Comparison of ENCODE assay signal across 15 cellular contexts in genomic region chr12:31440134-31440533, GRCh38.
DNase-seq lines count a peak whose midpoint lies in the region; ATAC-seq, FAIRE-seq and TF ChIP-seq lines count a peak whose summit lies in the region.
"Had no signal": no experiment of that assay in that cellular context is flagged by ENCODE, and none has a peak within 500 bp of the region (broad histone marks: within the 10 kb centered on the region; RNA-seq: fewer than 3 reads in every experiment).

No MANE protein-coding gene starts in this region.

- TF ChIP-seq CTCF in A549 (IDR thresholded peaks at IDR 0.05) = no peak
- TF ChIP-seq CTCF in GM23338 (conservative IDR thresholded peaks at IDR 0.05; ENCODE audit: low read depth in 2 of 2) = no peak
- peak; percentile 61 for TF ChIP-seq CTCF in endodermal cell (conservative IDR thresholded peaks at IDR 0.05)
- TF ChIP-seq CTCF in neural progenitor cell (IDR thresholded peaks at IDR 0.05) = no peak
- no peak for TF ChIP-seq CTCF in heart right ventricle (IDR thresholded peaks at IDR 0.05)

- H3K9me3 ChIP-seq in A549 (no peaks in the 10 kb centered on the region), endodermal cell (ENCODE audit: control insufficient read depth, low read length) (no peaks in the 10 kb centered on the region), neural progenitor cell (ENCODE audit: low read depth) (no peaks in the 10 kb centered on the region), aorta (ENCODE audit: control insufficient read depth, low read length) (no peaks in the 10 kb centered on the region), heart right ventricle (no peaks in the 10 kb centered on the region)
- H3K9me3 ChIP-seq: BE2C had no signal

- H3K4me2 ChIP-seq in A549 (no peak overlapping the region), GM23338 (no peak overlapping the region), neural progenitor cell (no peak overlapping the region)

- H3K4me3 ChIP-seq in A549 = no peak overlapping the region
- no peak overlapping the region for H3K4me3 ChIP-seq in GM23338
- H3K4me3 ChIP-seq in endodermal cell (ENCODE audit: low read length) = no peak overlapping the region
- H3K4me3 ChIP-seq in neural progenitor cell = no peak overlapping the region
- no peak overlapping the region for H3K4me3 ChIP-seq in aorta (ENCODE audit: low read length in 2 of 2)
- no peak overlapping the region for H3K4me3 ChIP-seq in heart right ventricle
- H3K4me3 ChIP-seq: GM12878 had no signal

- H3K4me1 Mint-ChIP-seq in GM23338 (peaks cover 5% of the 10 kb centered on the region; the same call in 2 of the 3 replicates), endodermal cell (peaks cover 2% of the 10 kb centered on the region), neural progenitor cell (peaks cover 2% of the 10 kb centered on the region)
- H3K4me1 Mint-ChIP-seq: CD4-positive, alpha-beta memory T cell had no signal

- POLR2A ChIA-PET in A549 (lab: Yijun Ruan, JAX) = no interaction called here

- no peaks in the 10 kb centered on the region for H3K36me3 Mint-ChIP-seq in GM23338 (ENCODE audit: low read depth)
- H3K36me3 Mint-ChIP-seq in endodermal cell (ENCODE audit: low read depth) = peaks cover 3% of the 10 kb centered on the region
- peaks cover 10% of the 10 kb centered on the region for H3K36me3 Mint-ChIP-seq in neural progenitor cell
- H3K36me3 Mint-ChIP-seq: CD4-positive, alpha-beta memory T cell had no signal

- intact Hi-C loops in aorta (cut with DNase I) (no loop called here), heart right ventricle (cut with DNase I) (no loop called here)

- no peak for TF ChIP-seq RAD21 in A549 (conservative IDR thresholded peaks at IDR 0.05 in 1 of 2, IDR thresholded peaks at IDR 0.05 in 1 of 2)

- H3F3A ChIP-seq in GM23338 (replicated peaks; ENCODE audit: low read depth) (0 out of 2 replicates have a peak, but pooled peaks cover under 1% of the 10 kb centered on the region), neural progenitor cell (ENCODE audit: low read depth) (peaks cover 6% of the 10 kb centered on the region)

- H3K79me2 ChIP-seq in GM23338 (replicated peaks; ENCODE audit: insufficient read depth) (no peaks in the 10 kb centered on the region), neural progenitor cell (ENCODE audit: low read depth) (no peaks in the 10 kb centered on the region)

- no peaks in the 10 kb centered on the region for H3K36me3 ChIP-seq in GM23338 (ENCODE audit: insufficient read depth)
- H3K36me3 ChIP-seq in endodermal cell (ENCODE audit: control insufficient read depth, insufficient read depth, low read length) = no peaks in the 10 kb centered on the region
- H3K36me3 ChIP-seq in neural progenitor cell = no peaks in the 10 kb centered on the region
- H3K36me3 ChIP-seq in aorta (ENCODE audit: control insufficient read depth in 1 of 2, insufficient read depth in 2 of 2, low read length in 1 of 2) = peaks cover 0 to 1% of the 10 kb centered on the region in 2 donors
- H3K36me3 ChIP-seq in heart right ventricle = peaks cover 0 to 26% (median 0%) of the 10 kb centered on the region in 9 donors
- H3K36me3 ChIP-seq: BE2C had no signal

- H3K4me1 ChIP-seq in A549 (peaks cover 13% of the 10 kb centered on the region), GM23338 (ENCODE audit: insufficient read depth) (no peaks in the 10 kb centered on the region), endodermal cell (ENCODE audit: control insufficient read depth, insufficient read depth, low read length) (no peaks in the 10 kb centered on the region), neural progenitor cell (no peaks in the 10 kb centered on the region), aorta (ENCODE audit: control insufficient read depth in 1 of 2, insufficient read depth in 2 of 2, low read length in 2 of 2) (no peaks in the 10 kb centered on the region), heart right ventricle (no peaks in the 10 kb centered on the region)
- H3K4me1 ChIP-seq: BE2C had no signal

- H3K9ac ChIP-seq in endodermal cell (ENCODE audit: extremely low read depth, low read length, poor library complexity, severe bottlenecking) = no peak overlapping the region
- no peak overlapping the region for H3K9ac ChIP-seq in neural progenitor cell

- H3K27ac ChIP-seq in A549 (no peak overlapping the region), GM23338 (ENCODE audit: low read depth) (no peak overlapping the region), endodermal cell (ENCODE audit: low read depth, low read length) (no peak overlapping the region), neural progenitor cell (no peak overlapping the region), aorta (ENCODE audit: low read depth in 1 of 2, low read length in 2 of 2) (no peak overlapping the region), heart right ventricle (no peak overlapping the region)
- H3K27ac ChIP-seq: C4-2B had no signal

- no peak for FAIRE-seq in A549 (lab: Jason Lieb, UNC)
- FAIRE-seq: A204.1, GM12878 had no signal

- H3K27ac Mint-ChIP-seq in GM23338 (no peak overlapping the region), endodermal cell (peak overlapping the region; percentile 42), neural progenitor cell (peak overlapping the region; percentile 63)
- H3K27ac Mint-ChIP-seq: CD4-positive, alpha-beta memory T cell had no signal

- no peak overlapping the region for H3K4me3 Mint-ChIP-seq in GM23338
- no peak overlapping the region for H3K4me3 Mint-ChIP-seq in endodermal cell
- no peak overlapping the region for H3K4me3 Mint-ChIP-seq in neural progenitor cell
- H3K4me3 Mint-ChIP-seq: CD4-positive, alpha-beta memory T cell had no signal

- TF ChIP-seq EP300 in A549 (IDR thresholded peaks at IDR 0.05) = no peak

- TF ChIP-seq POLR2A in A549 (IDR thresholded peaks at IDR 0.05; ENCODE audit: low read length) = no peak

- CTCF ChIA-PET in A549 (lab: Yijun Ruan, JAX) = no interaction called here

- ATAC-seq in A549 = peak; percentile 50 to 65; a peak in 4 of 6 replicates
- peak; percentile 51 for ATAC-seq in GM23338
- ATAC-seq in aorta (ENCODE audit: low FRiP score) = no peak
- no peak for ATAC-seq in heart right ventricle
- ATAC-seq: GM12878, HCT116 had no signal

- H3K27me3 Mint-ChIP-seq in GM23338 (ENCODE audit: insufficient read depth, low read depth, poor library complexity) = peaks cover 2% of the 10 kb centered on the region
- no peaks in the 10 kb centered on the region for H3K27me3 Mint-ChIP-seq in endodermal cell (ENCODE audit: insufficient read depth)
- peaks cover 2% of the 10 kb centered on the region for H3K27me3 Mint-ChIP-seq in neural progenitor cell (ENCODE audit: insufficient read depth, low read depth)

- no peaks in the 10 kb centered on the region for H4K20me1 ChIP-seq in GM23338 (replicated peaks; ENCODE audit: insufficient read depth)
- H4K20me1 ChIP-seq in neural progenitor cell (ENCODE audit: low read depth) = no peaks in the 10 kb centered on the region

- no peaks in the 10 kb centered on the region for H3K9me3 Mint-ChIP-seq in GM23338
- no peaks in the 10 kb centered on the region for H3K9me3 Mint-ChIP-seq in endodermal cell
- H3K9me3 Mint-ChIP-seq in neural progenitor cell = no peaks in the 10 kb centered on the region
- H3K9me3 Mint-ChIP-seq: CD4-positive, alpha-beta memory T cell had no signal

- 95% methylated on average over 4 of the region's 4 CpGs for WGBS in A549 (ENCODE audit: missing lambda C conversion rate)
- WGBS in endodermal cell (ENCODE audit: insufficient coverage in 1 of 2, insufficient read length in 1 of 2), 2 experiments = 91 to 93% methylated on average over 2 to 4 of the region's 4 CpGs
- 83 to 94% methylated on average over 4 of the region's 4 CpGs for WGBS in aorta, 2 donors
- 87 to 96% methylated on average over 4 of the region's 4 CpGs for WGBS in heart right ventricle, 2 donors

- DNase-seq in A549 (ENCODE audit: low read depth in 1 of 2, low spot score in 1 of 2) (peak in 1 of 2 experiments; percentile 18), GM23338 (ENCODE audit: low spot score) (peak; percentile 43), endodermal cell (no peak), neural progenitor cell (ENCODE audit: low spot score) (no peak), aorta (no peak), heart right ventricle (no peak), glomerular visceral epithelial cell (ENCODE audit: extremely low spot score) (no peak)
- DNase-seq: BE2C; CD4-positive, alpha-beta memory T cell; DMS79; IMR-90 had no signal

- no peaks in the 10 kb centered on the region for H3K9me2 ChIP-seq in GM23338 (ENCODE audit: insufficient read depth)

- H2AFZ ChIP-seq in GM23338 (no peak overlapping the region), neural progenitor cell (replicated peaks) (no peak overlapping the region)

- no peaks in the 10 kb centered on the region for H3K27me3 ChIP-seq in GM23338 (ENCODE audit: insufficient read depth)
- no peaks in the 10 kb centered on the region for H3K27me3 ChIP-seq in endodermal cell (ENCODE audit: control insufficient read depth, insufficient read depth, low read length, poor library complexity, severe bottlenecking)
- no peaks in the 10 kb centered on the region for H3K27me3 ChIP-seq in neural progenitor cell
- H3K27me3 ChIP-seq in aorta (ENCODE audit: control insufficient read depth in 1 of 2, insufficient read depth in 2 of 2, low read length in 1 of 2) = no peaks in the 10 kb centered on the region
- H3K27me3 ChIP-seq in heart right ventricle = no peaks in the 10 kb centered on the region
- H3K27me3 ChIP-seq: BE2C had no signal

TF ChIP-seq in A549, 52 proteins besides CTCF, POLR2A, EP300 and RAD21 (continues in another document):
- TF ChIP-seq JUNB (IDR thresholded peaks at IDR 0.05) (no peak), E2F6 (IDR thresholded peaks at IDR 0.05; ENCODE audit: borderline replicate concordance, low read depth) (no peak), RFX5 (IDR thresholded peaks at IDR 0.05) (no peak), RARB (CRISPR knock-in tag; IDR thresholded peaks at IDR 0.05) (no peak)

TF ChIP-seq in GM23338, 12 proteins besides CTCF, POLR2A, EP300 and RAD21 (continues in another document):
- TF ChIP-seq CREB1 (CRISPR knock-in tag; IDR thresholded peaks at IDR 0.05; ENCODE audit: low read depth) (no peak), ETS1 (IDR thresholded peaks at IDR 0.05) (no peak), ZNF331 (CRISPR knock-in tag; IDR thresholded peaks at IDR 0.05; ENCODE audit: low read depth) (no peak)

Comparison
In these comparisons a context has a peak if more than half of its experiments do, and no peak if none do; other contexts are left out.
1. ATAC-seq: peak in A549 (2 of 2) and GM23338 (single experiment); none in aorta (single experiment) and heart right ventricle (0 of 8).